ENCODE assay signal across 23 cellular contexts in genomic region chrX:72659726-72660125, GRCh38.
"Had no signal": no experiment of that assay in that cellular context is flagged by ENCODE, and none has a peak within 500 bp of the region (broad histone marks: within the 10 kb centered on the region; RNA-seq: fewer than 3 reads in every experiment).

No MANE protein-coding gene starts in this region.

- DNase-seq: dorsolateral prefrontal cortex; effector CD4-positive, alpha-beta T cell; heart left ventricle; left cardiac atrium; left ventricle myocardium inferior; lower lobe of right lung; naive B cell; stimulated activated CD4-positive, alpha-beta T cell treated with anti-CD3 and anti-CD28 coated beads, Interleukin-2, amount 100 ng/mL, for 24 hours; stimulated activated CD4-positive, alpha-beta T cell treated with anti-CD3 and anti-CD28 coated beads, Interleukin-4, amount 100 ng/mL, for 24 hours; stimulated activated naive CD4-positive, alpha-beta T cell treated with Interleukin-2 at 50 U/mL for 16 hours; stomach; thyroid gland; trophoblast cell had no signal

- H3K4me3 Mint-ChIP-seq: naive B cell; natural killer cell treated with Interleukin-12 subunit alpha and Interleukin-12 subunit beta and Interleukin-15 and Interleukin-18, amount 100 ng/mL, for 72 hours; neural crest cell; stimulated activated effector memory CD8-positive, alpha-beta T cell treated with anti-CD3 and anti-CD28 coated beads, Interleukin-12 subunit alpha, Interleukin-12 subunit beta, amount 100 ng/mL, for 72 hours had no signal

- H3K79me2 ChIP-seq: hepatocyte had no signal

- H3K9me3 Mint-ChIP-seq: natural killer cell treated with Interleukin-12 subunit alpha and Interleukin-12 subunit beta and Interleukin-15 and Interleukin-18, amount 100 ng/mL, for 72 hours; stimulated activated effector memory CD8-positive, alpha-beta T cell treated with anti-CD3 and anti-CD28 coated beads, Interleukin-12 subunit alpha, Interleukin-12 subunit beta, amount 100 ng/mL, for 72 hours had no signal

- H3K36me3 ChIP-seq: left ventricle myocardium inferior, lower lobe of right lung, neutrophil, thyroid gland, vagina had no signal

- H3K27me3 Mint-ChIP-seq: progenitor cell of endocrine pancreas had no signal

- H3K4me2 ChIP-seq: hepatocyte had no signal

- H3K36me3 Mint-ChIP-seq: naive B cell; natural killer cell treated with Interleukin-12 subunit alpha and Interleukin-12 subunit beta and Interleukin-15 and Interleukin-18, amount 100 ng/mL, for 72 hours; stimulated activated effector memory CD8-positive, alpha-beta T cell treated with anti-CD3 and anti-CD28 coated beads, Interleukin-12 subunit alpha, Interleukin-12 subunit beta, amount 100 ng/mL, for 72 hours had no signal

- H3K4me3 ChIP-seq: dorsolateral prefrontal cortex, gastroesophageal sphincter, heart left ventricle, hepatocyte, left ventricle myocardium inferior, lower lobe of right lung, stomach, thyroid gland, vagina had no signal

- H3K9me3 ChIP-seq: gastroesophageal sphincter, lower lobe of right lung, neutrophil, thyroid gland, vagina had no signal

- H3K9ac ChIP-seq: parathyroid adenoma had no signal

- ATAC-seq: gastroesophageal sphincter; left cardiac atrium; lower lobe of right lung; natural killer cell treated with Interleukin-12 subunit alpha and Interleukin-12 subunit beta and Interleukin-15 and Interleukin-18, amount 100 ng/mL, for 72 hours; sciatic nerve; stimulated activated effector memory CD8-positive, alpha-beta T cell treated with anti-CD3 and anti-CD28 coated beads, Interleukin-12 subunit alpha, Interleukin-12 subunit beta, amount 100 ng/mL, for 72 hours had no signal

- H3K4me1 ChIP-seq: gastroesophageal sphincter, heart left ventricle, left ventricle myocardium inferior, lower lobe of right lung, parathyroid adenoma, stomach, thyroid gland, vagina had no signal

- H3K27ac Mint-ChIP-seq: naive B cell; natural killer cell treated with Interleukin-12 subunit alpha and Interleukin-12 subunit beta and Interleukin-15 and Interleukin-18, amount 100 ng/mL, for 72 hours; progenitor cell of endocrine pancreas; stimulated activated effector memory CD8-positive, alpha-beta T cell treated with anti-CD3 and anti-CD28 coated beads, Interleukin-12 subunit alpha, Interleukin-12 subunit beta, amount 100 ng/mL, for 72 hours had no signal

- H2AFZ ChIP-seq: hepatocyte, parathyroid adenoma had no signal

- H3K27ac ChIP-seq: dorsolateral prefrontal cortex, gastroesophageal sphincter, heart left ventricle, hepatocyte, left ventricle myocardium inferior, lower lobe of right lung, neutrophil, parathyroid adenoma, stomach, thyroid gland, vagina had no signal

- H3K27me3 ChIP-seq: gastroesophageal sphincter, hepatocyte, neutrophil, stomach, thyroid gland, vagina had no signal

- H3K4me1 Mint-ChIP-seq: naive B cell; neural crest cell; stimulated activated effector memory CD8-positive, alpha-beta T cell treated with anti-CD3 and anti-CD28 coated beads, Interleukin-12 subunit alpha, Interleukin-12 subunit beta, amount 100 ng/mL, for 72 hours had no signal
